29 cellular contexts compared by ENCODE assay signal in the genomic region with DNA sequence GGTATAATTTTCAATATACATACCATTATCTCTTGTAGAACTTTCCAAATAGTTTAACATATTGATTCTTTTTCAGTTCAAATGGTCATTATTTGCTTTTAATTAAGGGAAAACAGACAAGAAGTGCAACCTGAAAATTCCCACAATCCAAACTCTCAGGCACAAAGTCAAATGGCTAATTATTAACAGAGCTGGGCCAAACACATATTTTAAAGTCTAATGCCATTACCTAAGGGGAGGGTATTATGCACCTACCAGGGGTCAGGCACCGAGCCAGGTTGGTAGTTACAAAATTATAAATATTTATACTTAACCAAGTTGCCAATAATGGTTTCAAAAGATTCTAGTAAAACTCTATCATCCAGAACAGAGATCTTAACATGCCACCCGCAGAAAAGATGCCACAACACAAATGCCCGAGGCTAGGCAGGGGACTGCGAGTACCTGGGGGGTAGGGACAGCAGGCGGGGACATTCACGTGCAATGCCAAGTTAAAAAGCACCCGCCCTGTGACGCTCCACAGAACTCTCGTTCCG. TPM values are rescaled to one million over a fixed set of nuclear protein-coding genes. Genes with fewer than 3 reads are reported as not detected.
DNase-seq lines count a peak whose midpoint lies in the region; ATAC-seq and TF ChIP-seq lines count a peak whose summit lies in the region.
"Had no signal": no experiment of that assay in that cellular context is flagged by ENCODE, and none has a peak within 500 bp of the region (broad histone marks: within the 10 kb centered on the region; RNA-seq: fewer than 3 reads in every experiment).

No MANE protein-coding gene starts in this region.

- peak; percentile 74 for DNase-seq in left kidney (ENCODE audit: low read depth, low spot score)
- DNase-seq in upper lobe of right lung, result no peak
- no peak for DNase-seq in head of caudate nucleus
- no peak for DNase-seq in SHP77 treated with DMSO at 0.1 percent for 48 hours (lab: John Stamatoyannopoulos, UW)
- DNase-seq in globus pallidus (ENCODE audit: low spot score), result no peak
- DNase-seq: activated CD4-positive, alpha-beta T cell treated with anti-CD3 and anti-CD28 coated beads, Interleukin-2, amount 50 U/mL, for 4 hours; activated CD8-positive, alpha-beta memory T cell treated with anti-CD3 and anti-CD28 coated beads, Interleukin-2, amount 10 ng/mL, durations not matched to agents 7 days and 5 days; activated naive CD4-positive, alpha-beta T cell; activated T-cell treated with anti-CD3 and anti-CD28 coated beads, Interleukin-2, amount 50 U/mL, for 48 hours; adrenal gland; CD4-positive, alpha-beta T cell; gastrocnemius medialis; GOT3; HFFc6; hypothalamus; KG1; left ventricle myocardium superior; MG63; naive thymus-derived CD4-positive, alpha-beta T cell; NCI-H2081; NCI-H526 treated with DMSO at 0.1 percent for 48 hours; NK-92 treated with Interleukin-12 subunit alpha and Interleukin-12 subunit beta, amount 100 ng/mL, for 24 hours; nucleus accumbens; SK-N-SH; stimulated activated naive CD4-positive, alpha-beta T cell treated with Interleukin-2 at 50 U/mL for 16 hours had no signal

- H3K9me3 ChIP-seq in neutrophil (no peaks in the 10 kb centered on the region), upper lobe of right lung (no peaks in the 10 kb centered on the region)
- H3K9me3 ChIP-seq: adrenal gland, gastrocnemius medialis, MG63, SK-N-SH had no signal

- H3K27me3 ChIP-seq in neutrophil, result no peaks in the 10 kb centered on the region
- H3K27me3 ChIP-seq in upper lobe of right lung, result no peaks in the 10 kb centered on the region
- H3K27me3 ChIP-seq: adrenal gland, gastrocnemius medialis, MG63 had no signal

- no peak for TF ChIP-seq CTCF in VCaP (conservative IDR thresholded peaks at IDR 0.05)
- no peak for TF ChIP-seq CTCF in neutrophil (IDR thresholded peaks at IDR 0.05)
- no peak for TF ChIP-seq CTCF in upper lobe of right lung (IDR thresholded peaks at IDR 0.05)

- intact Hi-C loops in upper lobe of right lung (cut with DNase I), result no loop called here
- intact Hi-C loops in head of caudate nucleus (cut with DNase I), result no loop called here

- ATAC-seq in upper lobe of right lung, result peak; percentile 76
- no peak for ATAC-seq in GM19324 (IDR thresholded peaks at IDR 0.05; ENCODE audit: low FRiP score, unreplicated experiment)
- ATAC-seq: activated CD8-positive, alpha-beta memory T cell treated with anti-CD3 and anti-CD28 coated beads, Interleukin-2, amount 10 ng/mL, durations not matched to agents 7 days and 5 days; gastrocnemius medialis; left ventricle myocardium superior; naive thymus-derived CD4-positive, alpha-beta T cell had no signal

- H3K4me1 ChIP-seq in neutrophil (ENCODE audit: control insufficient read depth in 1 of 2, insufficient read depth in 1 of 2, low read depth in 1 of 2, low read length in 1 of 2), result peaks cover 36 to 42% of the 10 kb centered on the region in 2 experiments
- H3K4me1 ChIP-seq in upper lobe of right lung, result no peaks in the 10 kb centered on the region
- H3K4me1 ChIP-seq: adrenal gland, gastrocnemius medialis had no signal

- H3K36me3 ChIP-seq in neutrophil (peaks cover 100% of the 10 kb centered on the region), upper lobe of right lung (peaks cover 78% of the 10 kb centered on the region)

- H3K27ac ChIP-seq in VCaP (peak overlapping the region; percentile 87), neutrophil (peak overlapping the region; percentile 70), upper lobe of right lung (no peak overlapping the region)
- H3K27ac ChIP-seq: adrenal gland, gastrocnemius medialis had no signal

- no peak overlapping the region for H3K4me3 ChIP-seq in neutrophil (ENCODE audit: low read depth in 1 of 2, low read length in 1 of 2)
- no peak overlapping the region for H3K4me3 ChIP-seq in upper lobe of right lung
- H3K4me3 ChIP-seq: adrenal gland, gastrocnemius medialis, MG63, smooth muscle cell had no signal

RNA-seq across cellular contexts. Expression of a gene that starts 15.0 kb away (rescaled TPM):
- 55.2 TPM for total RNA-seq in upper lobe of right lung
